ENCODE assay signal across 1 cellular context in genomic region chr17:67672592-67672991, GRCh38.
TF ChIP-seq lines count a peak whose summit lies in the region.

No MANE protein-coding gene starts in this region.

TF ChIP-seq in GM23338, 12 proteins besides CTCF, POLR2A, EP300 and RAD21 (continued from another document):
- TF ChIP-seq, protein P1, sequence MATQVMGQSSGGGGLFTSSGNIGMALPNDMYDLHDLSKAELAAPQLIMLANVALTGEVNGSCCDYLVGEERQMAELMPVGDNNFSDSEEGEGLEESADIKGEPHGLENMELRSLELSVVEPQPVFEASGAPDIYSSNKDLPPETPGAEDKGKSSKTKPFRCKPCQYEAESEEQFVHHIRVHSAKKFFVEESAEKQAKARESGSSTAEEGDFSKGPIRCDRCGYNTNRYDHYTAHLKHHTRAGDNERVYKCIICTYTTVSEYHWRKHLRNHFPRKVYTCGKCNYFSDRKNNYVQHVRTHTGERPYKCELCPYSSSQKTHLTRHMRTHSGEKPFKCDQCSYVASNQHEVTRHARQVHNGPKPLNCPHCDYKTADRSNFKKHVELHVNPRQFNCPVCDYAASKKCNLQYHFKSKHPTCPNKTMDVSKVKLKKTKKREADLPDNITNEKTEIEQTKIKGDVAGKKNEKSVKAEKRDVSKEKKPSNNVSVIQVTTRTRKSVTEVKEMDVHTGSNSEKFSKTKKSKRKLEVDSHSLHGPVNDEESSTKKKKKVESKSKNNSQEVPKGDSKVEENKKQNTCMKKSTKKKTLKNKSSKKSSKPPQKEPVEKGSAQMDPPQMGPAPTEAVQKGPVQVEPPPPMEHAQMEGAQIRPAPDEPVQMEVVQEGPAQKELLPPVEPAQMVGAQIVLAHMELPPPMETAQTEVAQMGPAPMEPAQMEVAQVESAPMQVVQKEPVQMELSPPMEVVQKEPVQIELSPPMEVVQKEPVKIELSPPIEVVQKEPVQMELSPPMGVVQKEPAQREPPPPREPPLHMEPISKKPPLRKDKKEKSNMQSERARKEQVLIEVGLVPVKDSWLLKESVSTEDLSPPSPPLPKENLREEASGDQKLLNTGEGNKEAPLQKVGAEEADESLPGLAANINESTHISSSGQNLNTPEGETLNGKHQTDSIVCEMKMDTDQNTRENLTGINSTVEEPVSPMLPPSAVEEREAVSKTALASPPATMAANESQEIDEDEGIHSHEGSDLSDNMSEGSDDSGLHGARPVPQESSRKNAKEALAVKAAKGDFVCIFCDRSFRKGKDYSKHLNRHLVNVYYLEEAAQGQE (IDR thresholded peaks at IDR 0.05; ENCODE audit: unreplicated experiment) = no peak
- no peak for TF ChIP-seq JUNB (IDR thresholded peaks at IDR 0.05; ENCODE audit: unreplicated experiment)
- no peak for TF ChIP-seq CREB1 (CRISPR knock-in tag; IDR thresholded peaks at IDR 0.05; ENCODE audit: low read depth)
- no peak for TF ChIP-seq ZNF331 (CRISPR knock-in tag; IDR thresholded peaks at IDR 0.05; ENCODE audit: low read depth)
- TF ChIP-seq POLR2AphosphoS5 (IDR thresholded peaks at IDR 0.05; ENCODE audit: low read depth) = no peak
- TF ChIP-seq EZH2 (IDR thresholded peaks at IDR 0.05; ENCODE audit: low read depth, unreplicated experiment) = no peak
- no peak for TF ChIP-seq ZNF114 (CRISPR knock-in tag; IDR thresholded peaks at IDR 0.05)
TF ChIP-seq in GM23338: peak in this region for 0.
